In the genomic region with DNA sequence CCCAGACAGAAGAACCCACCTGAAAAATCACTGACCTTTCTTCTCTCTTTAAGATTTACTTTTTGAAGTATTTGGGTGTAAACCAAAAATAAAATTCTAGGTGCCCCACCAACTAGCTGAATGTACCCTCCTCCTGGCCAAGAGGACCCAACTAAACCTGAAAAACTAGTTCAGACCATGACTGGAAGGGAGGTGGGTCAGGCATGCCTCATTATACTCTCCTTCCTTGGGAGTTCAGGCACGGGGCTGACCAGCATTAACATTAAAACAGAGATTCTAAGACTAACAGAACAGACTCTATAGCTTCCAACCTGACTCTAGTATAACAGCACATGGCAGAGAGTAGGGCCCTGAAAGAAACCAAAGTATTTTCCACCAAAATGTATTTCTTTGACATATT, we compare ENCODE assay signal across 21 cellular contexts.
"Had no signal": no experiment of that assay in that cellular context is flagged by ENCODE, and none has a peak within 500 bp of the region (broad histone marks: within the 10 kb centered on the region; RNA-seq: fewer than 3 reads in every experiment).

No MANE protein-coding gene starts in this region.

- H3K4me2 ChIP-seq: hepatocyte had no signal

- H3K4me3 Mint-ChIP-seq: dendritic cell treated with granulocyte-macrophage colony-stimulating factor and Interleukin-4, amounts not matched to agents 40 ng/mL and 50 ng/mL, for 4 days; effector memory CD8-positive, alpha-beta T cell; naive thymus-derived CD8-positive, alpha-beta T cell; neural crest cell; stimulated activated memory B cell treated with anti-CD40 and anti-IgM and Interleukin-4, amounts not matched to agents 10 μg/mL and 1 μg/mL and 100 μg/mL, for 72 hours; stimulated activated naive CD8-positive, alpha-beta T cell treated with anti-CD3 and anti-CD28 coated beads, Interleukin-15, amount 100 ng/mL, for 72 hours had no signal

- H2AFZ ChIP-seq: hepatocyte had no signal

- DNase-seq: effector memory CD8-positive, alpha-beta T cell; foreskin melanocyte; head of caudate nucleus; kidney glomerular epithelial cell; mucosa of descending colon; naive thymus-derived CD8-positive, alpha-beta T cell; posterior cingulate gyrus; spleen; stimulated activated CD4-positive, alpha-beta T cell treated with anti-CD3 and anti-CD28 coated beads, Interleukin-15, amount 100 ng/mL, for 24 hours; stimulated activated CD4-positive, alpha-beta T cell treated with anti-CD3 and anti-CD28 coated beads, Interleukin-1b, Interleukin-23, amount 100 ng/mL, for 48 hours; stimulated activated CD4-positive, alpha-beta T cell treated with anti-CD3 and anti-CD28 coated beads, Interleukin-4, amount 100 ng/mL, for 24 hours; stimulated activated naive CD8-positive, alpha-beta T cell treated with anti-CD3 and anti-CD28 coated beads, Interleukin-15, amount 100 ng/mL, for 72 hours; testis; transverse colon had no signal

- H3K4me1 Mint-ChIP-seq: neural crest cell; stimulated activated memory B cell treated with anti-CD40 and anti-IgM and Interleukin-4, amounts not matched to agents 10 μg/mL and 1 μg/mL and 100 μg/mL, for 72 hours had no signal

- H3K27ac ChIP-seq: hepatocyte, spleen, testis, transverse colon had no signal

- H3K27me3 ChIP-seq: hepatocyte, spleen, testis, transverse colon had no signal

- H3K9me3 ChIP-seq: testis had no signal

- H3K27ac Mint-ChIP-seq: dendritic cell treated with granulocyte-macrophage colony-stimulating factor and Interleukin-4, amounts not matched to agents 40 ng/mL and 50 ng/mL, for 4 days; effector memory CD8-positive, alpha-beta T cell; stimulated activated memory B cell treated with anti-CD40 and anti-IgM and Interleukin-4, amounts not matched to agents 10 μg/mL and 1 μg/mL and 100 μg/mL, for 72 hours; stimulated activated naive CD8-positive, alpha-beta T cell treated with anti-CD3 and anti-CD28 coated beads, Interleukin-15, amount 100 ng/mL, for 72 hours had no signal

- FAIRE-seq: colon, urothelium cell line had no signal

- ATAC-seq: effector memory CD8-positive, alpha-beta T cell; mucosa of descending colon; naive thymus-derived CD8-positive, alpha-beta T cell; sciatic nerve; stimulated activated memory B cell treated with anti-CD40 and anti-IgM and Interleukin-4, amounts not matched to agents 10 μg/mL and 1 μg/mL and 100 μg/mL, for 72 hours; stimulated activated naive CD8-positive, alpha-beta T cell treated with anti-CD3 and anti-CD28 coated beads, Interleukin-15, amount 100 ng/mL, for 72 hours had no signal

- H3K4me1 ChIP-seq: testis, transverse colon had no signal

- H3K4me3 ChIP-seq: hepatocyte, mucosa of descending colon, spleen, testis, transverse colon had no signal

- H3K27me3 Mint-ChIP-seq: dendritic cell treated with granulocyte-macrophage colony-stimulating factor and Interleukin-4, amounts not matched to agents 40 ng/mL and 50 ng/mL, for 4 days; effector memory CD8-positive, alpha-beta T cell; naive thymus-derived CD8-positive, alpha-beta T cell; stimulated activated memory B cell treated with anti-CD40 and anti-IgM and Interleukin-4, amounts not matched to agents 10 μg/mL and 1 μg/mL and 100 μg/mL, for 72 hours; stimulated activated naive CD8-positive, alpha-beta T cell treated with anti-CD3 and anti-CD28 coated beads, Interleukin-15, amount 100 ng/mL, for 72 hours had no signal
